In the genomic region with DNA sequence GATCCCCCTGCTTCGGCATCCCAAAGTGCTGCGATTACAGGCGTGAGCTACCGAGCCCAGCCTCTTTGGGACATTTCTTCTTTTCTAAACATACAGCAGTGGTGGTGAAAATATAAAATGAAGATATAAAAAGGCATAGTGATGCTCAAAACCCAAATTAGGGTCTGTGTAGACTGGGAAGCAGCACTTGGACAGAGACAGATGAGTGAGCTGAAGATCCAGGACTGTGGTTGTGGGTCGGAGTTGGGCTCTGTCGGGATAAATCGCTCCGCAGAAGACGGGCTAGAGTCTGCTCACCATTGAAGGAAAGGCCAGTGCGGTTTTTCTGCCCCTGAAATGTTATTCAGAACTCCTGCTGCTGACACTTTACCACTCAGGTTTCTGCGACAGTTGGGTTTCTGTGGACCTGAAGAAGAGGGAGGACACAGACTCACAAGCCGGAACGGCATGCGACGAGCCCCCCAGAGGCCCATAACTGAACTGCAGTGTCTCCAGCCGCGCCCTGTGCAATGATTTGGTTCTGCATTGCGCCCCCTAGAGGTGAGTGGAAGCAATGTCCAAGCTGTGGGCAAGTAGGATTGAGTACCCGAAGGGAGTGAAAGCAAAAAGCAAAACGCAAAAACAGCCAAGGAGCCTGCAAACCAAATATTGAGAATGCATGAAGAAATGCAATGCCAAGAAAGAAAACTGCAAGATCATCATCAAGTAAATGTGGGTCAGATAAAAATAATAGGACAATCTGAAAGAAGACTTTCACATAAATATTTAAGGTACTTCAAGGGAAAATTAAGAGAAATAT, we compare ENCODE assay signal across 1 cellular context.
TF ChIP-seq lines count a peak whose summit lies in the region.

No MANE protein-coding gene starts in this region.

TF ChIP-seq in K562, 482 proteins besides CTCF, POLR2A, EP300 and RAD21 (continued from another document and continues in another):
- TF ChIP-seq, protein P1, sequence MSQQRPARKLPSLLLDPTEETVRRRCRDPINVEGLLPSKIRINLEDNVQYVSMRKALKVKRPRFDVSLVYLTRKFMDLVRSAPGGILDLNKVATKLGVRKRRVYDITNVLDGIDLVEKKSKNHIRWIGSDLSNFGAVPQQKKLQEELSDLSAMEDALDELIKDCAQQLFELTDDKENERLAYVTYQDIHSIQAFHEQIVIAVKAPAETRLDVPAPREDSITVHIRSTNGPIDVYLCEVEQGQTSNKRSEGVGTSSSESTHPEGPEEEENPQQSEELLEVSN (IDR thresholded peaks at IDR 0.05; ENCODE audit: borderline replicate concordance in 1 of 2, extremely low read depth in 1 of 2, insufficient read depth in 1 of 2, insufficient read length in 1 of 2, low read depth in 1 of 2, low read length in 1 of 2, poor library complexity in 1 of 2, severe bottlenecking in 1 of 2): no peak
- TF ChIP-seq TBP (optimal IDR thresholded peaks at IDR 0.05; ENCODE audit: low read depth, low read length) (peak; percentile 48), CREM (IDR thresholded peaks at IDR 0.05; ENCODE audit: low read depth) (peak; percentile 64), SMC3 (conservative IDR thresholded peaks at IDR 0.05; ENCODE audit: insufficient read depth, low read depth, low read length) (peak; percentile 87), PCBP2 (IDR thresholded peaks at IDR 0.05; ENCODE audit: low read depth, low read length, poor library complexity, severe bottlenecking) (no peak), MAFK (IDR thresholded peaks at IDR 0.05; ENCODE audit: low read length) (peak; percentile 38), KHSRP (IDR thresholded peaks at IDR 0.05) (0 out of 2 replicates have a peak, but pooled peaks have one; percentile 23), ZNF316 (IDR thresholded peaks at IDR 0.05) (peak; percentile 80), JUND (IDR thresholded peaks at IDR 0.05; ENCODE audit: borderline replicate concordance, low read depth, low read length) (peak; percentile 51; the same call in 1 of the 2 replicates), JUND (tag; IDR thresholded peaks at IDR 0.05; ENCODE audit: borderline replicate concordance, low read depth, low read length) (no peak; the same call in 2 of the 3 replicates), ZNF57 (CRISPR knock-in tag; IDR thresholded peaks at IDR 0.05) (no peak), CC2D1A (IDR thresholded peaks at IDR 0.05) (peak; percentile 38; the same call in 1 of the 2 replicates), C11orf30 (IDR thresholded peaks at IDR 0.05; ENCODE audit: low read depth) (peak; percentile 51; the same call in 1 of the 2 replicates), CBX5 (IDR thresholded peaks at IDR 0.05; ENCODE audit: borderline replicate concordance, low read depth) (0 out of 2 replicates have a peak, but pooled peaks have one; percentile 43)
- TF ChIP-seq, protein P2, sequence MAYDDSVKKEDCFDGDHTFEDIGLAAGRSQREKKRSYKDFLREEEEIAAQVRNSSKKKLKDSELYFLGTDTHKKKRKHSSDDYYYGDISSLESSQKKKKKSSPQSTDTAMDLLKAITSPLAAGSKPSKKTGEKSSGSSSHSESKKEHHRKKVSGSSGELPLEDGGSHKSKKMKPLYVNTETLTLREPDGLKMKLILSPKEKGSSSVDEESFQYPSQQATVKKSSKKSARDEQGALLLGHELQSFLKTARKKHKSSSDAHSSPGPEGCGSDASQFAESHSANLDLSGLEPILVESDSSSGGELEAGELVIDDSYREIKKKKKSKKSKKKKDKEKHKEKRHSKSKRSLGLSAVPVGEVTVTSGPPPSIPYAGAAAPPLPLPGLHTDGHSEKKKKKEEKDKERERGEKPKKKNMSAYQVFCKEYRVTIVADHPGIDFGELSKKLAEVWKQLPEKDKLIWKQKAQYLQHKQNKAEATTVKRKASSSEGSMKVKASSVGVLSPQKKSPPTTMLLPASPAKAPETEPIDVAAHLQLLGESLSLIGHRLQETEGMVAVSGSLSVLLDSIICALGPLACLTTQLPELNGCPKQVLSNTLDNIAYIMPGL (CRISPR knock-in tag; IDR thresholded peaks at IDR 0.05): 0 out of 2 replicates have a peak, but pooled peaks have one; percentile 52
- TF ChIP-seq, protein P3, sequence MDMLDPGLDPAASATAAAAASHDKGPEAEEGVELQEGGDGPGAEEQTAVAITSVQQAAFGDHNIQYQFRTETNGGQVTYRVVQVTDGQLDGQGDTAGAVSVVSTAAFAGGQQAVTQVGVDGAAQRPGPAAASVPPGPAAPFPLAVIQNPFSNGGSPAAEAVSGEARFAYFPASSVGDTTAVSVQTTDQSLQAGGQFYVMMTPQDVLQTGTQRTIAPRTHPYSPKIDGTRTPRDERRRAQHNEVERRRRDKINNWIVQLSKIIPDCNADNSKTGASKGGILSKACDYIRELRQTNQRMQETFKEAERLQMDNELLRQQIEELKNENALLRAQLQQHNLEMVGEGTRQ (CRISPR knock-in tag; IDR thresholded peaks at IDR 0.05): no peak
- TF ChIP-seq, protein P4, sequence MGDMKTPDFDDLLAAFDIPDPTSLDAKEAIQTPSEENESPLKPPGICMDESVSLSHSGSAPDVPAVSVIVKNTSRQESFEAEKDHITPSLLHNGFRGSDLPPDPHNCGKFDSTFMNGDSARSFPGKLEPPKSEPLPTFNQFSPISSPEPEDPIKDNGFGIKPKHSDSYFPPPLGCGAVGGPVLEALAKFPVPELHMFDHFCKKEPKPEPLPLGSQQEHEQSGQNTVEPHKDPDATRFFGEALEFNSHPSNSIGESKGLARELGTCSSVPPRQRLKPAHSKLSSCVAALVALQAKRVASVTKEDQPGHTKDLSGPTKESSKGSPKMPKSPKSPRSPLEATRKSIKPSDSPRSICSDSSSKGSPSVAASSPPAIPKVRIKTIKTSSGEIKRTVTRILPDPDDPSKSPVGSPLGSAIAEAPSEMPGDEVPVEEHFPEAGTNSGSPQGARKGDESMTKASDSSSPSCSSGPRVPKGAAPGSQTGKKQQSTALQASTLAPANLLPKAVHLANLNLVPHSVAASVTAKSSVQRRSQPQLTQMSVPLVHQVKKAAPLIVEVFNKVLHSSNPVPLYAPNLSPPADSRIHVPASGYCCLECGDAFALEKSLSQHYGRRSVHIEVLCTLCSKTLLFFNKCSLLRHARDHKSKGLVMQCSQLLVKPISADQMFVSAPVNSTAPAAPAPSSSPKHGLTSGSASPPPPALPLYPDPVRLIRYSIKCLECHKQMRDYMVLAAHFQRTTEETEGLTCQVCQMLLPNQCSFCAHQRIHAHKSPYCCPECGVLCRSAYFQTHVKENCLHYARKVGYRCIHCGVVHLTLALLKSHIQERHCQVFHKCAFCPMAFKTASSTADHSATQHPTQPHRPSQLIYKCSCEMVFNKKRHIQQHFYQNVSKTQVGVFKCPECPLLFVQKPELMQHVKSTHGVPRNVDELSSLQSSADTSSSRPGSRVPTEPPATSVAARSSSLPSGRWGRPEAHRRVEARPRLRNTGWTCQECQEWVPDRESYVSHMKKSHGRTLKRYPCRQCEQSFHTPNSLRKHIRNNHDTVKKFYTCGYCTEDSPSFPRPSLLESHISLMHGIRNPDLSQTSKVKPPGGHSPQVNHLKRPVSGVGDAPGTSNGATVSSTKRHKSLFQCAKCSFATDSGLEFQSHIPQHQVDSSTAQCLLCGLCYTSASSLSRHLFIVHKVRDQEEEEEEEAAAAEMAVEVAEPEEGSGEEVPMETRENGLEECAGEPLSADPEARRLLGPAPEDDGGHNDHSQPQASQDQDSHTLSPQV (IDR thresholded peaks at IDR 0.05): 0 out of 2 replicates have a peak, but pooled peaks have one; percentile 41
- TF ChIP-seq, protein P5, sequence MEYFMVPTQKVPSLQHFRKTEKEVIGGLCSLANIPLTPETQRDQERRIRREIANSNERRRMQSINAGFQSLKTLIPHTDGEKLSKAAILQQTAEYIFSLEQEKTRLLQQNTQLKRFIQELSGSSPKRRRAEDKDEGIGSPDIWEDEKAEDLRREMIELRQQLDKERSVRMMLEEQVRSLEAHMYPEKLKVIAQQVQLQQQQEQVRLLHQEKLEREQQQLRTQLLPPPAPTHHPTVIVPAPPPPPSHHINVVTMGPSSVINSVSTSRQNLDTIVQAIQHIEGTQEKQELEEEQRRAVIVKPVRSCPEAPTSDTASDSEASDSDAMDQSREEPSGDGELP (CRISPR knock-in tag; IDR thresholded peaks at IDR 0.05; ENCODE audit: borderline replicate concordance): peak; percentile 48; the same call in 1 of the 2 replicates
- TF ChIP-seq, protein P6, sequence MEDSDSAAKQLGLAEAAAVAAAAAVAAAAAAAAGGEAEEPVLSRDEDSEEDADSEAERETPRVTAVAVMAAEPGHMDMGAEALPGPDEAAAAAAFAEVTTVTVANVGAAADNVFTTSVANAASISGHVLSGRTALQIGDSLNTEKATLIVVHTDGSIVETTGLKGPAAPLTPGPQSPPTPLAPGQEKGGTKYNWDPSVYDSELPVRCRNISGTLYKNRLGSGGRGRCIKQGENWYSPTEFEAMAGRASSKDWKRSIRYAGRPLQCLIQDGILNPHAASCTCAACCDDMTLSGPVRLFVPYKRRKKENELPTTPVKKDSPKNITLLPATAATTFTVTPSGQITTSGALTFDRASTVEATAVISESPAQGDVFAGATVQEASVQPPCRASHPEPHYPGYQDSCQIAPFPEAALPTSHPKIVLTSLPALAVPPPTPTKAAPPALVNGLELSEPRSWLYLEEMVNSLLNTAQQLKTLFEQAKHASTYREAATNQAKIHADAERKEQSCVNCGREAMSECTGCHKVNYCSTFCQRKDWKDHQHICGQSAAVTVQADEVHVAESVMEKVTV (CRISPR knock-in tag; IDR thresholded peaks at IDR 0.05): 0 out of 2 replicates have a peak, but pooled peaks have one; percentile 52
- TF ChIP-seq, protein P7, sequence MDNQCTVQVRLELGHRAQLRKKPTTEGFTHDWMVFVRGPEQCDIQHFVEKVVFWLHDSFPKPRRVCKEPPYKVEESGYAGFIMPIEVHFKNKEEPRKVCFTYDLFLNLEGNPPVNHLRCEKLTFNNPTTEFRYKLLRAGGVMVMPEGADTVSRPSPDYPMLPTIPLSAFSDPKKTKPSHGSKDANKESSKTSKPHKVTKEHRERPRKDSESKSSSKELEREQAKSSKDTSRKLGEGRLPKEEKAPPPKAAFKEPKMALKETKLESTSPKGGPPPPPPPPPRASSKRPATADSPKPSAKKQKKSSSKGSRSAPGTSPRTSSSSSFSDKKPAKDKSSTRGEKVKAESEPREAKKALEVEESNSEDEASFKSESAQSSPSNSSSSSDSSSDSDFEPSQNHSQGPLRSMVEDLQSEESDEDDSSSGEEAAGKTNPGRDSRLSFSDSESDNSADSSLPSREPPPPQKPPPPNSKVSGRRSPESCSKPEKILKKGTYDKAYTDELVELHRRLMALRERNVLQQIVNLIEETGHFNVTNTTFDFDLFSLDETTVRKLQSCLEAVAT (IDR thresholded peaks at IDR 0.05): peak in 1 of 2 experiments; percentile 72; a peak in 1 of 4 replicates
- TF ChIP-seq, protein P8, sequence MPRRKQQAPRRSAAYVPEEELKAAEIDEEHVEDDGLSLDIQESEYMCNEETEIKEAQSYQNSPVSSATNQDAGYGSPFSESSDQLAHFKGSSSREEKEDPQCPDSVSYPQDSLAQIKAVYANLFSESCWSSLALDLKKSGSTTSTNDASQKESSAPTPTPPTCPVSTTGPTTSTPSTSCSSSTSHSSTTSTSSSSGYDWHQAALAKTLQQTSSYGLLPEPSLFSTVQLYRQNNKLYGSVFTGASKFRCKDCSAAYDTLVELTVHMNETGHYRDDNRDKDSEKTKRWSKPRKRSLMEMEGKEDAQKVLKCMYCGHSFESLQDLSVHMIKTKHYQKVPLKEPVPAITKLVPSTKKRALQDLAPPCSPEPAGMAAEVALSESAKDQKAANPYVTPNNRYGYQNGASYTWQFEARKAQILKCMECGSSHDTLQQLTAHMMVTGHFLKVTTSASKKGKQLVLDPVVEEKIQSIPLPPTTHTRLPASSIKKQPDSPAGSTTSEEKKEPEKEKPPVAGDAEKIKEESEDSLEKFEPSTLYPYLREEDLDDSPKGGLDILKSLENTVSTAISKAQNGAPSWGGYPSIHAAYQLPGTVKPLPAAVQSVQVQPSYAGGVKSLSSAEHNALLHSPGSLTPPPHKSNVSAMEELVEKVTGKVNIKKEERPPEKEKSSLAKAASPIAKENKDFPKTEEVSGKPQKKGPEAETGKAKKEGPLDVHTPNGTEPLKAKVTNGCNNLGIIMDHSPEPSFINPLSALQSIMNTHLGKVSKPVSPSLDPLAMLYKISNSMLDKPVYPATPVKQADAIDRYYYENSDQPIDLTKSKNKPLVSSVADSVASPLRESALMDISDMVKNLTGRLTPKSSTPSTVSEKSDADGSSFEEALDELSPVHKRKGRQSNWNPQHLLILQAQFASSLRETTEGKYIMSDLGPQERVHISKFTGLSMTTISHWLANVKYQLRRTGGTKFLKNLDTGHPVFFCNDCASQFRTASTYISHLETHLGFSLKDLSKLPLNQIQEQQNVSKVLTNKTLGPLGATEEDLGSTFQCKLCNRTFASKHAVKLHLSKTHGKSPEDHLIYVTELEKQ (CRISPR knock-in tag; IDR thresholded peaks at IDR 0.05): no peak
- TF ChIP-seq, protein P9, sequence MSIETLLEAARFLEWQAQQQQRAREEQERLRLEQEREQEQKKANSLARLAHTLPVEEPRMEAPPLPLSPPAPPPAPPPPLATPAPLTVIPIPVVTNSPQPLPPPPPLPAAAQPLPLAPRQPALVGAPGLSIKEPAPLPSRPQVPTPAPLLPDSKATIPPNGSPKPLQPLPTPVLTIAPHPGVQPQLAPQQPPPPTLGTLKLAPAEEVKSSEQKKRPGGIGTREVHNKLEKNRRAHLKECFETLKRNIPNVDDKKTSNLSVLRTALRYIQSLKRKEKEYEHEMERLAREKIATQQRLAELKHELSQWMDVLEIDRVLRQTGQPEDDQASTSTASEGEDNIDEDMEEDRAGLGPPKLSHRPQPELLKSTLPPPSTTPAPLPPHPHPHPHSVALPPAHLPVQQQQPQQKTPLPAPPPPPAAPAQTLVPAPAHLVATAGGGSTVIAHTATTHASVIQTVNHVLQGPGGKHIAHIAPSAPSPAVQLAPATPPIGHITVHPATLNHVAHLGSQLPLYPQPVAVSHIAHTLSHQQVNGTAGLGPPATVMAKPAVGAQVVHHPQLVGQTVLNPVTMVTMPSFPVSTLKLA (conservative IDR thresholded peaks at IDR 0.05): peak in 1 of 2 experiments; percentile 50; a peak in 2 of 4 replicates
- TF ChIP-seq, protein P10, sequence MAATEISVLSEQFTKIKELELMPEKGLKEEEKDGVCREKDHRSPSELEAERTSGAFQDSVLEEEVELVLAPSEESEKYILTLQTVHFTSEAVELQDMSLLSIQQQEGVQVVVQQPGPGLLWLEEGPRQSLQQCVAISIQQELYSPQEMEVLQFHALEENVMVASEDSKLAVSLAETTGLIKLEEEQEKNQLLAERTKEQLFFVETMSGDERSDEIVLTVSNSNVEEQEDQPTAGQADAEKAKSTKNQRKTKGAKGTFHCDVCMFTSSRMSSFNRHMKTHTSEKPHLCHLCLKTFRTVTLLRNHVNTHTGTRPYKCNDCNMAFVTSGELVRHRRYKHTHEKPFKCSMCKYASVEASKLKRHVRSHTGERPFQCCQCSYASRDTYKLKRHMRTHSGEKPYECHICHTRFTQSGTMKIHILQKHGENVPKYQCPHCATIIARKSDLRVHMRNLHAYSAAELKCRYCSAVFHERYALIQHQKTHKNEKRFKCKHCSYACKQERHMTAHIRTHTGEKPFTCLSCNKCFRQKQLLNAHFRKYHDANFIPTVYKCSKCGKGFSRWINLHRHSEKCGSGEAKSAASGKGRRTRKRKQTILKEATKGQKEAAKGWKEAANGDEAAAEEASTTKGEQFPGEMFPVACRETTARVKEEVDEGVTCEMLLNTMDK (IDR thresholded peaks at IDR 0.05; ENCODE audit: borderline replicate concordance, insufficient read depth, low read depth, low read length, poor library complexity, severe bottlenecking): peak; percentile 80
- TF ChIP-seq, protein P11, sequence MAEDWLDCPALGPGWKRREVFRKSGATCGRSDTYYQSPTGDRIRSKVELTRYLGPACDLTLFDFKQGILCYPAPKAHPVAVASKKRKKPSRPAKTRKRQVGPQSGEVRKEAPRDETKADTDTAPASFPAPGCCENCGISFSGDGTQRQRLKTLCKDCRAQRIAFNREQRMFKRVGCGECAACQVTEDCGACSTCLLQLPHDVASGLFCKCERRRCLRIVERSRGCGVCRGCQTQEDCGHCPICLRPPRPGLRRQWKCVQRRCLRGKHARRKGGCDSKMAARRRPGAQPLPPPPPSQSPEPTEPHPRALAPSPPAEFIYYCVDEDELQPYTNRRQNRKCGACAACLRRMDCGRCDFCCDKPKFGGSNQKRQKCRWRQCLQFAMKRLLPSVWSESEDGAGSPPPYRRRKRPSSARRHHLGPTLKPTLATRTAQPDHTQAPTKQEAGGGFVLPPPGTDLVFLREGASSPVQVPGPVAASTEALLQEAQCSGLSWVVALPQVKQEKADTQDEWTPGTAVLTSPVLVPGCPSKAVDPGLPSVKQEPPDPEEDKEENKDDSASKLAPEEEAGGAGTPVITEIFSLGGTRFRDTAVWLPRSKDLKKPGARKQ (CRISPR knock-in tag; IDR thresholded peaks at IDR 0.05): peak; percentile 70; the same call in 1 of the 2 replicates
